37 cellular contexts compared by ENCODE assay signal in genomic region chr5:158477214-158477613, GRCh38.
"Had no signal": no experiment of that assay in that cellular context is flagged by ENCODE, and none has a peak within 500 bp of the region (broad histone marks: within the 10 kb centered on the region; RNA-seq: fewer than 3 reads in every experiment).

No MANE protein-coding gene starts in this region.

- H3K36me3 ChIP-seq: MG63 had no signal

- H3K4me3 ChIP-seq: MG63 had no signal

- H3K4me2 ChIP-seq: KMS-11 had no signal

- H3K27ac ChIP-seq: KMS-11 had no signal

- H3K9me3 ChIP-seq: MG63 had no signal

- H3K27me3 ChIP-seq: MG63 had no signal

- DNase-seq: Karpas-422, Kasumi-1, MG63, MM.1S, MV-4-11, NCI-H1048, NCI-H1092, NCI-H1092 treated with DMSO at 0.1 percent for 48 hours, NCI-H1105, NCI-H1105 treated with DMSO at 0.1 percent for 48 hours, NCI-H1417, NCI-H1417 treated with DMSO at 0.1 percent for 48 hours, NCI-H1436, NCI-H1436 treated with DMSO at 0.1 percent for 48 hours, NCI-H146, NCI-H1694, NCI-H1694 treated with DMSO at 0.1 percent for 48 hours, NCI-H187, NCI-H187 treated with DMSO at 0.1 percent for 48 hours, NCI-H1930, NCI-H2029, NCI-H2029 treated with DMSO at 0.1 percent for 48 hours, NCI-H2081, NCI-H2081 treated with DMSO at 0.1 percent for 48 hours, NCI-H2107, NCI-H2171, NCI-H2171 treated with DMSO at 0.1 percent for 48 hours, NCI-H2227 treated with DMSO at 0.1 percent for 48 hours, NCI-H226, NCI-H345, NCI-H446, NCI-H446 treated with DMSO at 0.1 percent for 48 hours, NCI-H510A, NCI-H510A treated with DMSO at 0.1 percent for 48 hours, NCI-H524, NCI-H524 treated with DMSO at 0.1 percent for 48 hours had no signal
